8 cellular contexts compared by ENCODE assay signal in genomic region chr6:136792945-136793289, GRCh38. TPM values are rescaled to one million over a fixed set of nuclear protein-coding genes. Genes with fewer than 3 reads are reported as not detected.
DNase-seq lines count a peak whose midpoint lies in the region; ATAC-seq and TF ChIP-seq lines count a peak whose summit lies in the region.

No MANE protein-coding gene starts in this region.

- POLR2A ChIA-PET in BJ (lab: Charles Lee) = no interaction called here
- POLR2A ChIA-PET in activated CD4-positive, alpha-beta T cell treated with anti-CD3 and anti-CD28 coated beads, Interleukin-2, amount 10 ng/mL, durations not matched to agents 7 days and 5 days (lab: Charles Lee) = interaction anchor here (1.1 to 2.1 kb wide), 2 partner anchors 146 to 148 kb away, joined by 9 to 24 read pairs; no protein-coding TSS in a partner anchor

- peak overlapping the region; percentile 96 for H3K27ac Mint-ChIP-seq in activated CD4-positive, alpha-beta T cell treated with anti-CD3 and anti-CD28 coated beads, Interleukin-2, amount 10 ng/mL, durations not matched to agents 7 days and 5 days

- WGBS in liver = under 1% methylated on average over 29 of the region's 29 CpGs

- H3K9me3 Mint-ChIP-seq in activated CD4-positive, alpha-beta T cell treated with anti-CD3 and anti-CD28 coated beads, Interleukin-2, amount 10 ng/mL, durations not matched to agents 7 days and 5 days = no peaks in the 10 kb centered on the region

- peak; percentile 65 for ATAC-seq in HG03432 (IDR thresholded peaks at IDR 0.05; ENCODE audit: unreplicated experiment)

- peaks cover 20% of the 10 kb centered on the region for H3K36me3 Mint-ChIP-seq in activated CD4-positive, alpha-beta T cell treated with anti-CD3 and anti-CD28 coated beads, Interleukin-2, amount 10 ng/mL, durations not matched to agents 7 days and 5 days (ENCODE audit: low read depth)

- H3K27me3 Mint-ChIP-seq in activated CD4-positive, alpha-beta T cell treated with anti-CD3 and anti-CD28 coated beads, Interleukin-2, amount 10 ng/mL, durations not matched to agents 7 days and 5 days = peaks cover 2% of the 10 kb centered on the region

- H3K4me3 ChIP-seq in BJ (ENCODE audit: low read depth, low read length) (peak overlapping the region; percentile 98), coronary artery (peak overlapping the region; percentile 92), liver (ENCODE audit: low read depth in 1 of 3, low read length in 3 of 3) (peak overlapping the region; percentile 85 to 94 (median 90))

- H3K36me3 ChIP-seq in BJ (ENCODE audit: control insufficient read depth, insufficient read depth, low read length) (no peaks in the 10 kb centered on the region), liver (ENCODE audit: control insufficient read depth in 4 of 4, insufficient read depth in 3 of 4, low read depth in 1 of 4, low read length in 3 of 4) (no peaks in the 10 kb centered on the region)

- H3K27me3 ChIP-seq in BJ (ENCODE audit: control insufficient read depth, insufficient read depth, low read length) = no peaks in the 10 kb centered on the region
- no peaks in the 10 kb centered on the region for H3K27me3 ChIP-seq in liver (ENCODE audit: control insufficient read depth in 4 of 4, insufficient read depth in 4 of 4, low read length in 3 of 4)

- H3K4me3 Mint-ChIP-seq in activated CD4-positive, alpha-beta T cell treated with anti-CD3 and anti-CD28 coated beads, Interleukin-2, amount 10 ng/mL, durations not matched to agents 7 days and 5 days = peak overlapping the region; percentile 87

- H3K9me3 ChIP-seq in liver (ENCODE audit: control insufficient read depth in 4 of 4, low read length in 3 of 4) = no peaks in the 10 kb centered on the region

- CTCF ChIA-PET in BJ (lab: Yijun Ruan, JAX) = interaction anchor here (0.6 to 7.5 kb wide), 49 partner anchors 8 to 544 kb away, joined by 3 to 235 read pairs (median 5); no protein-coding TSS in a partner anchor
- CTCF ChIA-PET in activated CD4-positive, alpha-beta T cell treated with anti-CD3 and anti-CD28 coated beads, Interleukin-2, amount 10 ng/mL, durations not matched to agents 7 days and 5 days (lab: Charles Lee) = interaction anchor here (0.8 to 7.4 kb wide), 60 partner anchors 9 to 1154 kb away, joined by 3 to 218 read pairs (median 5); partner anchors contain the start of genes BCLAF1 and MAP7

- peak overlapping the region; percentile 95 to 97 for H3K27ac ChIP-seq in coronary artery
- peak overlapping the region; percentile 94 to 97 for H3K27ac ChIP-seq in liver (ENCODE audit: low read depth in 1 of 2, low read length in 2 of 2)

- H3K9ac ChIP-seq in liver (ENCODE audit: low read depth in 1 of 2, low read length in 2 of 2) = peak overlapping the region; percentile 67 to 71

- peaks cover 0 to 22% (median 8%) of the 10 kb centered on the region in 4 donors for H3K4me1 ChIP-seq in liver (ENCODE audit: control insufficient read depth in 4 of 4, insufficient read depth in 4 of 4, low read length in 3 of 4)

- peaks cover 31% of the 10 kb centered on the region for H3K4me1 Mint-ChIP-seq in activated CD4-positive, alpha-beta T cell treated with anti-CD3 and anti-CD28 coated beads, Interleukin-2, amount 10 ng/mL, durations not matched to agents 7 days and 5 days

- TF ChIP-seq RAD21 in liver (IDR thresholded peaks at IDR 0.05) = peak; percentile 95 to 97

- DNase-seq in BJ (ENCODE audit: low read depth) (peak; percentile 22), GM19238 (ENCODE audit: insufficient read length, low spot score) (peak; percentile 46), NCI-H524 treated with DMSO at 0.1 percent for 48 hours (lab: John Stamatoyannopoulos, UW) (peak; percentile 51), coronary artery (ENCODE audit: low spot score) (peak; percentile 96)
- DNase-seq in activated CD4-positive, alpha-beta T cell treated with anti-CD3 and anti-CD28 coated beads, Interleukin-2, amount 10 ng/mL, durations not matched to agents 7 days and 5 days = peak; percentile 94
- peak; percentile 92 to 93 for DNase-seq in stimulated activated CD4-positive, alpha-beta T cell treated with anti-CD3 and anti-CD28 coated beads, Interleukin-4, amount 100 ng/mL, for 4 hours

- TF ChIP-seq CTCF in BJ (IDR thresholded peaks at IDR 0.05; ENCODE audit: insufficient read depth, low read depth, low read length) (peak; percentile 95), coronary artery (IDR thresholded peaks at IDR 0.05) (peak; percentile 55), liver (IDR thresholded peaks at IDR 0.05; ENCODE audit: low read depth, low read length, missing input control) (peak; percentile 89)

TF ChIP-seq in liver, 16 proteins besides CTCF, POLR2A, EP300 and RAD21:
- TF ChIP-seq FOXA2 (IDR thresholded peaks at IDR 0.05) (no peak), HNF4G (IDR thresholded peaks at IDR 0.05) (no peak), GABPA (IDR thresholded peaks at IDR 0.05 in 1 of 2, conservative IDR thresholded peaks at IDR 0.05 in 1 of 2) (no peak), MAX (IDR thresholded peaks at IDR 0.05) (no peak), JUND (IDR thresholded peaks at IDR 0.05) (no peak), SP1 (IDR thresholded peaks at IDR 0.05) (no peak), ATF3 (IDR thresholded peaks at IDR 0.05) (no peak), REST (IDR thresholded peaks at IDR 0.05) (no peak), YY1 (IDR thresholded peaks at IDR 0.05) (no peak), HNF4A (conservative IDR thresholded peaks at IDR 0.05) (peak in 1 of 2 donors; percentile 8), ZBTB33 (IDR thresholded peaks at IDR 0.05) (no peak), TAF1 (conservative IDR thresholded peaks at IDR 0.05) (peak; percentile 4), RXRA (IDR thresholded peaks at IDR 0.05) (peak in 1 of 2 donors; percentile 14), NR2F2 (IDR thresholded peaks at IDR 0.05) (no peak), EGR1 (IDR thresholded peaks at IDR 0.05; ENCODE audit: low read depth in 2 of 2) (no peak), FOXA1 (IDR thresholded peaks at IDR 0.05) (no peak)

RNA-seq across cellular contexts. Expression of gene MAP3K5, which starts 0.6 kb away (rescaled TPM):
- 2.2 and 2.5 TPM in 2 replicates for polyA plus RNA-seq in BJ (2011; rRNA removed)
- polyA minus RNA-seq in BJ (2011; rRNA and poly(A)+ RNA removed) = 2.4 and 2.6 TPM in 2 replicates
- 10 to 100 TPM; 23.4 to 24.0 TPM for total RNA-seq in activated CD4-positive, alpha-beta T cell treated with anti-CD3 and anti-CD28 coated beads, Interleukin-2, amount 10 ng/mL, durations not matched to agents 7 days and 5 days
- 10 to 100 TPM in 1 of 2 donors, 1 to 10 TPM in 1; 5.4 to 18.0 TPM for total RNA-seq in liver
- 1 to 10 TPM; 2.9 to 5.7 TPM for polyA plus RNA-seq in liver

RNA-seq across cellular contexts. Expression of gene PEX7, which starts 29.5 kb away (rescaled TPM):
- 5.6 and 8.5 TPM in 2 replicates for polyA plus RNA-seq in BJ (2011; rRNA removed)
- polyA minus RNA-seq in BJ (2011; rRNA and poly(A)+ RNA removed) = 1.2 and 2.8 TPM in 2 replicates
- total RNA-seq in activated CD4-positive, alpha-beta T cell treated with anti-CD3 and anti-CD28 coated beads, Interleukin-2, amount 10 ng/mL, durations not matched to agents 7 days and 5 days = 1 to 10 TPM; 3.4 to 4.1 TPM
- 1 to 10 TPM; 5.8 to 7.5 TPM for total RNA-seq in liver
- 1 to 10 TPM; 5.2 to 6.7 TPM for polyA plus RNA-seq in liver

Comparison
In these comparisons a context has a peak if more than half of its experiments do, and no peak if none do; other contexts are left out.
1. Peak in every context shown above with its lines: DNase-seq, ATAC-seq, H3K4me3 ChIP-seq and H3K27ac ChIP-seq.
2. DNase-seq: peak in every context shown above with its lines; median percentile 96 in coronary artery; 94 in activated CD4-positive, alpha-beta T cell treated with anti-CD3 and anti-CD28 coated beads, Interleukin-2, amount 10 ng/mL, durations not matched to agents 7 days and 5 days; 92 in stimulated activated CD4-positive, alpha-beta T cell treated with anti-CD3 and anti-CD28 coated beads, Interleukin-4, amount 100 ng/mL, for 4 hours; 51 in NCI-H524 treated with DMSO at 0.1 percent for 48 hours; 46 in GM19238; 22 in BJ.